Comparison of ENCODE assay signal across 8 cellular contexts in genomic region chr19:41398042-41398403, GRCh38. TPM values are rescaled to one million over a fixed set of nuclear protein-coding genes. Genes with fewer than 3 reads are reported as not detected.
DNase-seq lines count a peak whose midpoint lies in the region; ATAC-seq and TF ChIP-seq lines count a peak whose summit lies in the region.

No MANE protein-coding gene starts in this region.

- no peaks in the 10 kb centered on the region for H3F3A ChIP-seq in OCI-LY1 (ENCODE audit: insufficient read depth, low read length)

- H3K9me2 ChIP-seq in OCI-LY1 (ENCODE audit: low read depth, low read length): no peaks in the 10 kb centered on the region

- H4K91ac ChIP-seq in neuronal stem cell (ENCODE audit: low read depth, low read length, poor library complexity): no peak overlapping the region

- no peak overlapping the region for H2BK120ac ChIP-seq in neuronal stem cell (ENCODE audit: low read depth, low read length)

- no peak overlapping the region for H3K18ac ChIP-seq in neuronal stem cell (ENCODE audit: low read length)

- H3K4me1 Mint-ChIP-seq in CD4-positive, alpha-beta memory T cell: peaks cover 27 to 56% (median 41%) of the 10 kb centered on the region in 4 donors

- no peak for TF ChIP-seq CTCF in OCI-LY1 (IDR thresholded peaks at IDR 0.05; ENCODE audit: low read length)

- no peak overlapping the region for H2BK12ac ChIP-seq in neuronal stem cell (ENCODE audit: low read length)

- no CpG with 5 or more reads among the region's 5 CpGs for WGBS in neuronal stem cell (ENCODE audit: extremely low coverage in 2 of 2, insufficient read length in 2 of 2, insufficient replicate concordance in 1 of 2), 2 donors

- no peaks in the 10 kb centered on the region for H3K36me3 ChIP-seq in CD4-positive, alpha-beta memory T cell (ENCODE audit: insufficient read depth, low read length)
- peaks cover 8% of the 10 kb centered on the region; the same call in 1 of the 2 replicates for H3K36me3 ChIP-seq in OCI-LY1 (ENCODE audit: insufficient read depth, low read length)
- H3K36me3 ChIP-seq in endocrine pancreas (ENCODE audit: control insufficient read depth, insufficient read depth, low read length): no peaks in the 10 kb centered on the region
- no peaks in the 10 kb centered on the region for H3K36me3 ChIP-seq in neuronal stem cell (replicated peaks in 1 of 2; ENCODE audit: control insufficient read depth in 2 of 2, insufficient read depth in 2 of 2, low read length in 2 of 2)

- peak overlapping the region; percentile 98 to 100 (median 100) for H3K27ac Mint-ChIP-seq in CD4-positive, alpha-beta memory T cell

- CTCF ChIA-PET in CD4-positive, alpha-beta memory T cell (lab: Charles Lee; ENCODE audit: partially characterized antibody): no interaction called here

- H3K79me1 ChIP-seq in neuronal stem cell (ENCODE audit: low read depth, low read length): no peaks in the 10 kb centered on the region

- no peak for ATAC-seq in GM21360 (IDR thresholded peaks at IDR 0.05; ENCODE audit: unreplicated experiment)

- no peaks in the 10 kb centered on the region for H4K20me1 ChIP-seq in OCI-LY1 (ENCODE audit: insufficient read depth, low read length)

- peak overlapping the region; percentile 94 to 100 (median 98) for H3K4me3 Mint-ChIP-seq in CD4-positive, alpha-beta memory T cell

- no peak overlapping the region for H3K14ac ChIP-seq in neuronal stem cell (ENCODE audit: low read length)

- H3K36me3 Mint-ChIP-seq in CD4-positive, alpha-beta memory T cell: peaks cover 11 to 20% of the 10 kb centered on the region in 2 donors

- no peak overlapping the region for H4K8ac ChIP-seq in neuronal stem cell (ENCODE audit: low read depth, low read length)

- H3K4me2 ChIP-seq in OCI-LY1 (ENCODE audit: low read length) (peak overlapping the region; percentile 86), neuronal stem cell (ENCODE audit: insufficient read depth, low read length, poor library complexity, severe bottlenecking) (peak overlapping the region; percentile 59)

- POLR2A ChIA-PET in CD4-positive, alpha-beta memory T cell (lab: Charles Lee; ENCODE audit: partially characterized antibody): interaction anchor here (1.1 to 1.2 kb wide), 2 partner anchors 34 to 134 kb away, joined by 3 to 5 read pairs; partner anchors contain the start of gene B9D2

- H2AK5ac ChIP-seq in neuronal stem cell (ENCODE audit: low read depth, low read length): no peak overlapping the region

- peaks cover 31% of the 10 kb centered on the region for H3K4me1 ChIP-seq in CD4-positive, alpha-beta memory T cell (ENCODE audit: insufficient read depth, low read length)
- H3K4me1 ChIP-seq in OCI-LY1 (ENCODE audit: insufficient read depth, low read length, severe bottlenecking): peaks cover 31% of the 10 kb centered on the region
- peaks cover 7% of the 10 kb centered on the region for H3K4me1 ChIP-seq in endocrine pancreas (ENCODE audit: control insufficient read depth, insufficient read depth, low read length)
- peaks cover 3 to 5% of the 10 kb centered on the region in 2 donors for H3K4me1 ChIP-seq in neuronal stem cell (ENCODE audit: control insufficient read depth in 2 of 2, insufficient read depth in 1 of 2, low read depth in 1 of 2, low read length in 2 of 2)

- no peak overlapping the region for H2AFZ ChIP-seq in OCI-LY1 (ENCODE audit: low read length)
- peak overlapping the region; percentile 79 for H2AFZ ChIP-seq in neuronal stem cell (ENCODE audit: low read length)

- no peaks in the 10 kb centered on the region for H3K9me3 Mint-ChIP-seq in CD4-positive, alpha-beta memory T cell

- DNase-seq in CD4-positive, alpha-beta memory T cell: no peak
- no peak for DNase-seq in neuronal stem cell (ENCODE audit: low spot score)
- no peak for DNase-seq in NCI-H128 (lab: John Stamatoyannopoulos, UW; ENCODE audit: unreplicated experiment)
- DNase-seq in activated CD4-positive, CD25-positive, alpha-beta regulatory T cell (lab: John Stamatoyannopoulos, UW): no peak
- DNase-seq in activated CD4-positive, alpha-beta T cell treated with anti-CD3 and anti-CD28 coated beads, Interleukin-2, amount 50 U/mL, for 48 hours: no peak

- no peaks in the 10 kb centered on the region for H3K9me3 ChIP-seq in CD4-positive, alpha-beta memory T cell (ENCODE audit: control insufficient read depth in 1 of 2, low read length in 2 of 2)
- no peaks in the 10 kb centered on the region for H3K9me3 ChIP-seq in OCI-LY1 (ENCODE audit: low read length)
- no peaks in the 10 kb centered on the region for H3K9me3 ChIP-seq in endocrine pancreas (ENCODE audit: control insufficient read depth, low read length)
- no peaks in the 10 kb centered on the region for H3K9me3 ChIP-seq in neuronal stem cell (replicated peaks in 1 of 2; ENCODE audit: control insufficient read depth in 2 of 2, insufficient read depth in 1 of 2, low read depth in 1 of 2, low read length in 2 of 2)

- H3K23ac ChIP-seq in neuronal stem cell (ENCODE audit: low read depth, low read length, poor library complexity): no peak overlapping the region

- H3K9ac ChIP-seq in OCI-LY1 (ENCODE audit: low read length): peak overlapping the region; percentile 96
- peak overlapping the region; percentile 99 for H3K9ac ChIP-seq in endocrine pancreas (ENCODE audit: control insufficient read depth, insufficient read depth, low read length)
- peak overlapping the region; percentile 75 for H3K9ac ChIP-seq in neuronal stem cell (ENCODE audit: low read depth, low read length, poor library complexity)

- H3K27ac ChIP-seq in CD4-positive, alpha-beta memory T cell (ENCODE audit: low read depth, low read length): peak overlapping the region; percentile 93
- H3K27ac ChIP-seq in OCI-LY1 (ENCODE audit: low read depth, low read length, poor library complexity, severe bottlenecking) (peak overlapping the region; percentile 75), neuronal stem cell (replicated peaks; ENCODE audit: low read length) (no peak overlapping the region)

- H3K27me3 ChIP-seq in CD4-positive, alpha-beta memory T cell (ENCODE audit: insufficient read depth, low read length): no peaks in the 10 kb centered on the region
- H3K27me3 ChIP-seq in OCI-LY1 (ENCODE audit: insufficient read depth, low read length) (no peaks in the 10 kb centered on the region), endocrine pancreas (ENCODE audit: control insufficient read depth, insufficient read depth, low read length) (no peaks in the 10 kb centered on the region), neuronal stem cell (ENCODE audit: control insufficient read depth in 3 of 3, insufficient read depth in 3 of 3, low read depth in 1 of 3, low read length in 3 of 3) (no peaks in the 10 kb centered on the region)

- H2BK5ac ChIP-seq in neuronal stem cell (ENCODE audit: low read length): no peak overlapping the region

- no peaks in the 10 kb centered on the region for H3K27me3 Mint-ChIP-seq in CD4-positive, alpha-beta memory T cell

- peak overlapping the region; percentile 80 to 95 for H3K4me3 ChIP-seq in CD4-positive, alpha-beta memory T cell (ENCODE audit: low read length in 2 of 2)
- peak overlapping the region; percentile 94 for H3K4me3 ChIP-seq in OCI-LY1 (ENCODE audit: low read depth, low read length, poor library complexity, severe bottlenecking)
- H3K4me3 ChIP-seq in endocrine pancreas (ENCODE audit: control insufficient read depth, insufficient read depth, low read length): peak overlapping the region; percentile 91
- H3K4me3 ChIP-seq in neuronal stem cell (ENCODE audit: low read length in 2 of 2): peak overlapping the region; percentile 76 to 94

- H3K79me2 ChIP-seq in OCI-LY1 (ENCODE audit: insufficient read depth, low read length): peaks cover 32% of the 10 kb centered on the region

- H2BK15ac ChIP-seq in neuronal stem cell (ENCODE audit: low read length): no peak overlapping the region

- intact Hi-C loops in CD4-positive, alpha-beta memory T cell (cut with micrococcal nuclease): loop anchor here (5.0 kb wide), 1 partner anchor 149 kb away; no protein-coding TSS in a partner anchor

- no peak overlapping the region for H3K4ac ChIP-seq in neuronal stem cell (ENCODE audit: low read length)

RNA-seq across cellular contexts. Expression of gene BCKDHA, which starts 0.4 kb away (rescaled TPM):
- 10 to 100 TPM; 23.6 to 27.1 TPM for total RNA-seq in CD4-positive, alpha-beta memory T cell
- polyA plus RNA-seq in CD4-positive, alpha-beta memory T cell: 10 to 100 TPM; 59.7 to 65.1 TPM
- 26.5 TPM for polyA plus RNA-seq in neuronal stem cell (2013, experiment 1 of 2)
- 29.7 TPM for polyA plus RNA-seq in neuronal stem cell (2013, experiment 2 of 2)

RNA-seq across cellular contexts. Expression of gene EXOSC5, which starts 0.9 kb away (rescaled TPM):
- 10 to 100 TPM; 18.2 to 23.0 TPM for total RNA-seq in CD4-positive, alpha-beta memory T cell
- 10 to 100 TPM; 46.4 to 58.6 TPM for polyA plus RNA-seq in CD4-positive, alpha-beta memory T cell
- polyA plus RNA-seq in neuronal stem cell (2013, experiment 1 of 2): 9.1 TPM
- polyA plus RNA-seq in neuronal stem cell (2013, experiment 2 of 2): 9.4 TPM

RNA-seq across cellular contexts. Expression of gene TMEM91, which starts 21.7 kb away (rescaled TPM):
- 10 to 100 TPM; 14.3 to 16.1 TPM for total RNA-seq in CD4-positive, alpha-beta memory T cell
- 1 to 10 TPM; 4.8 to 4.9 TPM for polyA plus RNA-seq in CD4-positive, alpha-beta memory T cell
- 8.6 TPM for polyA plus RNA-seq in neuronal stem cell (2013, experiment 1 of 2)
- 8.3 TPM for polyA plus RNA-seq in neuronal stem cell (2013, experiment 2 of 2)

RNA-seq across cellular contexts. Expression of gene B3GNT8, which starts 29.2 kb away (rescaled TPM):
- total RNA-seq in CD4-positive, alpha-beta memory T cell: 1 to 10 TPM; 2.9 to 3.2 TPM
- 1 to 10 TPM in 1 of 2 donors, under 1 TPM in 1; 0.64 to 7.1 TPM for polyA plus RNA-seq in CD4-positive, alpha-beta memory T cell
- polyA plus RNA-seq in neuronal stem cell (2013, experiment 1 of 2): 0.93 TPM
- 0.84 TPM for polyA plus RNA-seq in neuronal stem cell (2013, experiment 2 of 2)

RNA-seq across cellular contexts. Expression of gene B9D2, which starts 34.1 kb away (rescaled TPM):
- total RNA-seq in CD4-positive, alpha-beta memory T cell: 10 to 100 TPM; 11.6 to 15.2 TPM
- 10 to 100 TPM; 12.9 to 22.4 TPM for polyA plus RNA-seq in CD4-positive, alpha-beta memory T cell
- 6.5 TPM for polyA plus RNA-seq in neuronal stem cell (2013, experiment 1 of 2)
- 6.0 TPM for polyA plus RNA-seq in neuronal stem cell (2013, experiment 2 of 2)
